26 cellular contexts compared by ENCODE assay signal in genomic region chr11:1480555-1481482, GRCh38. TPM values are rescaled to one million over a fixed set of nuclear protein-coding genes. Genes with fewer than 3 reads are reported as not detected.
A peak's percentile ranks its signal among the peaks of the same experiment; 100 is the strongest.
DNase-seq lines count a peak whose midpoint lies in the region; ATAC-seq, FAIRE-seq and TF ChIP-seq lines count a peak whose summit lies in the region.
"Had no signal": no experiment of that assay in that cellular context is flagged by ENCODE, and none has a peak within 500 bp of the region (broad histone marks: within the 10 kb centered on the region; RNA-seq: fewer than 3 reads in every experiment).

No MANE protein-coding gene starts in this region.

- no peak for TF ChIP-seq CTCF in BE2C (IDR thresholded peaks at IDR 0.05; ENCODE audit: low read depth, low read length)
- no peak for TF ChIP-seq CTCF in kidney (IDR thresholded peaks at IDR 0.05; ENCODE audit: borderline replicate concordance, extremely low read depth, insufficient read depth)
- no peak for TF ChIP-seq CTCF in sigmoid colon (IDR thresholded peaks at IDR 0.05)
- TF ChIP-seq CTCF in breast epithelium (IDR thresholded peaks at IDR 0.05) = no peak

- H3K9me3 ChIP-seq in BE2C = no peaks in the 10 kb centered on the region
- no peaks in the 10 kb centered on the region for H3K9me3 ChIP-seq in duodenal mucosa (ENCODE audit: control insufficient read depth in 1 of 2, low read length in 2 of 2)
- H3K9me3 ChIP-seq in kidney (ENCODE audit: control insufficient read depth in 1 of 2, low read length in 2 of 2) = no peaks in the 10 kb centered on the region
- no peaks in the 10 kb centered on the region for H3K9me3 ChIP-seq in sigmoid colon
- H3K9me3 ChIP-seq in breast epithelium = no peaks in the 10 kb centered on the region
- H3K9me3 ChIP-seq: Caco-2, left lung, MG63 had no signal

- DNase-seq in BE2C (peak; percentile 2), kidney (peak; percentile 69), sigmoid colon (peak; percentile 68), hippocampal formation (lab: John Stamatoyannopoulos, UW) (no peak), breast epithelium (ENCODE audit: low spot score in 2 of 2) (no peak)
- DNase-seq in stimulated activated CD8-positive, alpha-beta memory T cell treated with anti-CD3 and anti-CD28 coated beads, Interleukin-4, amount 100 ng/mL, for 48 hours = no peak
- DNase-seq: activated CD4-positive, alpha-beta T cell treated with anti-CD3 and anti-CD28 coated beads for 1 hour; activated CD8-positive, alpha-beta memory T cell treated with anti-CD3 and anti-CD28 coated beads for 24 hours; activated naive CD4-positive, alpha-beta T cell treated with Interleukin-2 at 50 U/mL for 16 hours; activated T-cell treated with anti-CD3 and anti-CD28 coated beads, Interleukin-2, amount 50 U/mL, for 4 hours; amniotic stem cell; Caco-2; central memory CD4-positive, alpha-beta T cell; effector CD4-positive, alpha-beta T cell; MG63; NCI-H1436 treated with DMSO at 0.1 percent for 48 hours; NCI-H2171; NCI-H524 treated with DMSO at 0.1 percent for 48 hours; nucleus accumbens; stimulated activated CD4-positive, alpha-beta T cell treated with anti-CD3 and anti-CD28 coated beads, Interleukin-2, amount 100 ng/mL, for 24 hours; stimulated activated naive CD8-positive, alpha-beta T cell treated with anti-CD3 and anti-CD28 coated beads, Interleukin-15, Interleukin-2, amounts not matched to agents 100 U/mL and 50 U/mL, for 24 hours had no signal

- no peak overlapping the region for H3K4me3 ChIP-seq in BE2C (ENCODE audit: low read depth, low read length)
- H3K4me3 ChIP-seq in duodenal mucosa (ENCODE audit: low read depth in 1 of 2, low read length in 2 of 2) = no peak overlapping the region
- no peak overlapping the region for H3K4me3 ChIP-seq in kidney (ENCODE audit: low read length in 2 of 2)
- peak overlapping the region in 1 of 4 donors; percentile 3 for H3K4me3 ChIP-seq in sigmoid colon
- no peak overlapping the region for H3K4me3 ChIP-seq in breast epithelium
- H3K4me3 ChIP-seq: left lung, MG63 had no signal

- H3K27me3 ChIP-seq in BE2C = no peaks in the 10 kb centered on the region
- H3K27me3 ChIP-seq in duodenal mucosa (ENCODE audit: control insufficient read depth in 1 of 2, insufficient read depth in 2 of 2, low read length in 2 of 2) = no peaks in the 10 kb centered on the region
- no peaks in the 10 kb centered on the region for H3K27me3 ChIP-seq in sigmoid colon
- no peaks in the 10 kb centered on the region for H3K27me3 ChIP-seq in breast epithelium
- H3K27me3 ChIP-seq: left lung, MG63 had no signal

- TF ChIP-seq EP300 in sigmoid colon (IDR thresholded peaks at IDR 0.05) = peak in 1 of 4 donors; percentile 37

- no peak for ATAC-seq in GM21381 (IDR thresholded peaks at IDR 0.05; ENCODE audit: unreplicated experiment)
- ATAC-seq: activated T-cell treated with anti-CD3 and anti-CD28 coated beads, Interleukin-2, amount 50 U/mL, for 4 hours; esophagus mucosa; left lung; stimulated activated naive CD8-positive, alpha-beta T cell treated with anti-CD3 and anti-CD28 coated beads, Interleukin-15, Interleukin-2, amounts not matched to agents 100 U/mL and 50 U/mL, for 24 hours had no signal

- H3K36me3 ChIP-seq in BE2C = no peaks in the 10 kb centered on the region
- H3K36me3 ChIP-seq in duodenal mucosa (ENCODE audit: control insufficient read depth in 1 of 2, insufficient read depth in 2 of 2, low read length in 2 of 2) = peaks cover 13 to 47% of the 10 kb centered on the region in 2 donors
- H3K36me3 ChIP-seq in kidney (ENCODE audit: control insufficient read depth in 1 of 2, insufficient read depth in 2 of 2, low read length in 2 of 2) = peaks cover 14 to 34% of the 10 kb centered on the region in 2 donors
- H3K36me3 ChIP-seq in sigmoid colon = peaks cover 11 to 48% (median 31%) of the 10 kb centered on the region in 4 donors
- H3K36me3 ChIP-seq in breast epithelium = no peaks in the 10 kb centered on the region

- FAIRE-seq in kidney (lab: Jason Lieb, UNC) = no peak
- FAIRE-seq: H54 had no signal

- H3K9ac ChIP-seq in duodenal mucosa (ENCODE audit: low read depth in 1 of 2, low read length in 2 of 2) (no peak overlapping the region), kidney (ENCODE audit: low read length in 2 of 2) (no peak overlapping the region)

- H3K4me1 ChIP-seq in BE2C = no peaks in the 10 kb centered on the region
- H3K4me1 ChIP-seq in duodenal mucosa (ENCODE audit: control insufficient read depth in 1 of 2, insufficient read depth in 2 of 2, low read length in 2 of 2) = peaks cover 0 to 8% of the 10 kb centered on the region in 2 donors
- H3K4me1 ChIP-seq in kidney (ENCODE audit: control insufficient read depth in 1 of 2, insufficient read depth in 1 of 2, low read depth in 1 of 2, low read length in 2 of 2) = peaks cover 0 to 15% of the 10 kb centered on the region in 2 donors
- H3K4me1 ChIP-seq in sigmoid colon = peaks cover 0 to 79% (median 68%) of the 10 kb centered on the region in 4 donors
- peaks cover 0 to 1% of the 10 kb centered on the region in 2 donors for H3K4me1 ChIP-seq in breast epithelium
- H3K4me1 ChIP-seq: Caco-2 had no signal

- intact Hi-C loops in kidney (cut with DNase I) = no loop called here
- intact Hi-C loops in sigmoid colon (cut with DNase I) = no loop called here
- intact Hi-C loops in breast epithelium (cut with DNase I; ENCODE audit: low total_unique reads) = no loop called here

- 93 to 94% methylated on average over 36 of the region's 36 CpGs for WGBS in sigmoid colon, 2 donors

- TF ChIP-seq POLR2A in sigmoid colon (IDR thresholded peaks at IDR 0.05) = no peak
- TF ChIP-seq POLR2A in breast epithelium (IDR thresholded peaks at IDR 0.05) = no peak

- H3K27ac ChIP-seq in duodenal mucosa (ENCODE audit: low read depth, low read length) (peak overlapping the region; percentile 3), kidney (ENCODE audit: low read depth in 2 of 2, low read length in 2 of 2) (peak overlapping the region in 1 of 2 donors; percentile 43), sigmoid colon (peak overlapping the region; percentile 92 to 96 (median 94)), breast epithelium (peak overlapping the region in 1 of 2 donors; percentile 43)
- H3K27ac ChIP-seq: left lung had no signal

RNA-seq across cellular contexts. Expression of gene MOB2, which starts 5.8 kb away (rescaled TPM):
- polyA plus RNA-seq in BE2C (2012; ENCODE audit: insufficient read depth, insufficient read length, low read depth) = 46.1 TPM
- total RNA-seq in kidney = 51.7 TPM
- 50.7 TPM for polyA plus RNA-seq in kidney (ENCODE audit: insufficient read depth, low read depth, low replicate concordance)
- total RNA-seq in sigmoid colon = 10 to 100 TPM; 68.6 to 88.9 (median 71.5) TPM
- 10 to 100 TPM; 46.2 to 55.0 (median 53.5) TPM for polyA plus RNA-seq in sigmoid colon
- 10 to 100 TPM; 36.4 to 46.1 (median 37.9) TPM for total RNA-seq in breast epithelium

Comparison
In these comparisons a context has a peak if more than half of its experiments do, and no peak if none do; other contexts are left out.
1. DNase-seq: peak in BE2C (single experiment), kidney (single experiment) and sigmoid colon (single experiment); none in hippocampal formation (0 of 2), breast epithelium (0 of 2) and stimulated activated CD8-positive, alpha-beta memory T cell treated with anti-CD3 and anti-CD28 coated beads, Interleukin-4, amount 100 ng/mL, for 48 hours (single experiment).